11 cellular contexts compared by ENCODE assay signal in genomic region chr2:47503481-47504070, GRCh38.
DNase-seq lines count a peak whose midpoint lies in the region; ATAC-seq and TF ChIP-seq lines count a peak whose summit lies in the region.
"Had no signal": no experiment of that assay in that cellular context is flagged by ENCODE, and none has a peak within 500 bp of the region (broad histone marks: within the 10 kb centered on the region; RNA-seq: fewer than 3 reads in every experiment).

No MANE protein-coding gene starts in this region.

- DNase-seq in memory B cell (ENCODE audit: low spot score in 2 of 2) (no peak), foreskin fibroblast (no peak)
- DNase-seq in T-helper 2 cell treated with Interferon-gamma antibody and Interleukin-4, amounts not matched to agents 5 μg/mL and 100 μg/mL, for 36 hours (ENCODE audit: low spot score), result no peak
- DNase-seq in activated T-cell treated with anti-CD3 and anti-CD28 coated beads, Interleukin-2, amount 50 U/mL, for 48 hours, result no peak
- DNase-seq: activated CD4-positive, CD25-positive, alpha-beta regulatory T cell; hippocampal formation; NCI-H345; Right ventricle myocardium superior had no signal

- peaks cover 21% of the 10 kb centered on the region for H3K4me1 Mint-ChIP-seq in memory B cell
- H3K4me1 Mint-ChIP-seq in T-helper 2 cell treated with Interferon-gamma antibody and Interleukin-4, amounts not matched to agents 5 μg/mL and 100 μg/mL, for 36 hours (ENCODE audit: low read depth), result peaks cover 17% of the 10 kb centered on the region

- peak; percentile 71 for ATAC-seq in GM18907 (IDR thresholded peaks at IDR 0.05; ENCODE audit: unreplicated experiment)
- ATAC-seq in GM21576 (IDR thresholded peaks at IDR 0.05; ENCODE audit: unreplicated experiment), result peak; percentile 80
- ATAC-seq in HG03108 (IDR thresholded peaks at IDR 0.05; ENCODE audit: unreplicated experiment), result peak; percentile 63
- peak; percentile 70 for ATAC-seq in memory B cell (ENCODE audit: low read depth)

- H3K4me3 ChIP-seq in foreskin fibroblast (ENCODE audit: low read depth in 1 of 2, low read length in 2 of 2), result no peak overlapping the region

- H3K36me3 Mint-ChIP-seq in memory B cell, result peaks cover 9% of the 10 kb centered on the region
- peaks cover 25% of the 10 kb centered on the region for H3K36me3 Mint-ChIP-seq in T-helper 2 cell treated with Interferon-gamma antibody and Interleukin-4, amounts not matched to agents 5 μg/mL and 100 μg/mL, for 36 hours (ENCODE audit: low read depth)

- H3K4me3 Mint-ChIP-seq in memory B cell, result peak overlapping the region; percentile 57
- H3K4me3 Mint-ChIP-seq in T-helper 2 cell treated with Interferon-gamma antibody and Interleukin-4, amounts not matched to agents 5 μg/mL and 100 μg/mL, for 36 hours, result no peak overlapping the region

- H3K27ac Mint-ChIP-seq in memory B cell, result no peak overlapping the region
- H3K27ac Mint-ChIP-seq in T-helper 2 cell treated with Interferon-gamma antibody and Interleukin-4, amounts not matched to agents 5 μg/mL and 100 μg/mL, for 36 hours, result no peak overlapping the region

- peaks cover 13% of the 10 kb centered on the region for H3K27me3 Mint-ChIP-seq in memory B cell
- no peaks in the 10 kb centered on the region for H3K27me3 Mint-ChIP-seq in T-helper 2 cell treated with Interferon-gamma antibody and Interleukin-4, amounts not matched to agents 5 μg/mL and 100 μg/mL, for 36 hours (ENCODE audit: low read depth)

- TF ChIP-seq CTCF in foreskin fibroblast (IDR thresholded peaks at IDR 0.05; ENCODE audit: low read depth, low read length), result no peak

- peaks cover 7% of the 10 kb centered on the region for H3K9me3 Mint-ChIP-seq in memory B cell
- H3K9me3 Mint-ChIP-seq in T-helper 2 cell treated with Interferon-gamma antibody and Interleukin-4, amounts not matched to agents 5 μg/mL and 100 μg/mL, for 36 hours, result peaks cover 59% of the 10 kb centered on the region
